ENCODE assay signal across 26 cellular contexts in genomic region chr1:208217774-208218173, GRCh38. TPM values are rescaled to one million over a fixed set of nuclear protein-coding genes. Genes with fewer than 3 reads are reported as not detected.
A peak's percentile ranks its signal among the peaks of the same experiment; 100 is the strongest.
DNase-seq lines count a peak whose midpoint lies in the region; ATAC-seq and TF ChIP-seq lines count a peak whose summit lies in the region.
"Had no signal": no experiment of that assay in that cellular context is flagged by ENCODE, and none has a peak within 500 bp of the region (broad histone marks: within the 10 kb centered on the region; RNA-seq: fewer than 3 reads in every experiment).

No MANE protein-coding gene starts in this region.

- H3K4me3 Mint-ChIP-seq in chondrocyte (ENCODE audit: unreplicated experiment) = no peak overlapping the region
- H3K4me3 Mint-ChIP-seq in activated T-helper 1 cell treated with anti-CD3 and anti-CD28 coated beads, Interleukin-12 subunit alpha, Interleukin-12 subunit beta, Interleukin-2, Interleukin-4 antibody, amounts not matched to agents 30 ng/mL and 10 ng/mL and 1 ng/mL, durations not matched to agents 14 hours and 24 hours and 36 hours = no peak overlapping the region
- H3K4me3 Mint-ChIP-seq: activated naive CD4-positive, alpha-beta T cell treated with anti-CD3 and anti-CD28 coated beads, Interleukin-2, amount 10 ng/mL, durations not matched to agents 7 days and 5 days; activated T-cell treated with anti-CD3 and anti-CD28 coated beads, Interleukin-2, amount 50 U/mL, for 24 hours; CD14-positive monocyte; natural killer cell had no signal

- H3K27me3 ChIP-seq in psoas muscle (ENCODE audit: insufficient read depth in 3 of 3, low read length in 2 of 3) = no peaks in the 10 kb centered on the region
- no peaks in the 10 kb centered on the region for H3K27me3 ChIP-seq in tibial artery
- H3K27me3 ChIP-seq: ovary, suprapubic skin had no signal

- WGBS in psoas muscle, 3 donors = 61 to 67% (median 63%) methylated on average over 10 of the region's 10 CpGs

- H3K36me3 Mint-ChIP-seq in chondrocyte (ENCODE audit: low read depth) = peaks cover 25% of the 10 kb centered on the region
- H3K36me3 Mint-ChIP-seq in activated T-helper 1 cell treated with anti-CD3 and anti-CD28 coated beads, Interleukin-12 subunit alpha, Interleukin-12 subunit beta, Interleukin-2, Interleukin-4 antibody, amounts not matched to agents 30 ng/mL and 10 ng/mL and 1 ng/mL, durations not matched to agents 14 hours and 24 hours and 36 hours (ENCODE audit: low read depth) = no peaks in the 10 kb centered on the region
- H3K36me3 Mint-ChIP-seq: activated naive CD4-positive, alpha-beta T cell treated with anti-CD3 and anti-CD28 coated beads, Interleukin-2, amount 10 ng/mL, durations not matched to agents 7 days and 5 days; natural killer cell had no signal

- no peaks in the 10 kb centered on the region for H3K9me3 Mint-ChIP-seq in chondrocyte (ENCODE audit: low read depth)
- H3K9me3 Mint-ChIP-seq in activated T-helper 1 cell treated with anti-CD3 and anti-CD28 coated beads, Interleukin-12 subunit alpha, Interleukin-12 subunit beta, Interleukin-2, Interleukin-4 antibody, amounts not matched to agents 30 ng/mL and 10 ng/mL and 1 ng/mL, durations not matched to agents 14 hours and 24 hours and 36 hours = no peaks in the 10 kb centered on the region
- H3K9me3 Mint-ChIP-seq: activated naive CD4-positive, alpha-beta T cell treated with anti-CD3 and anti-CD28 coated beads, Interleukin-2, amount 10 ng/mL, durations not matched to agents 7 days and 5 days; activated T-cell treated with anti-CD3 and anti-CD28 coated beads, Interleukin-2, amount 50 U/mL, for 24 hours; CD14-positive monocyte; natural killer cell had no signal

- peaks cover 9 to 35% of the 10 kb centered on the region in 2 donors for H3K36me3 ChIP-seq in psoas muscle (ENCODE audit: insufficient read depth in 1 of 2, low read depth in 1 of 2)
- H3K36me3 ChIP-seq in tibial artery = peaks cover 20 to 32% (median 32%) of the 10 kb centered on the region in 3 donors
- H3K36me3 ChIP-seq: ovary had no signal

- peak overlapping the region; percentile 94 for H3K27ac Mint-ChIP-seq in chondrocyte (ENCODE audit: unreplicated experiment)
- H3K27ac Mint-ChIP-seq in activated T-helper 1 cell treated with anti-CD3 and anti-CD28 coated beads, Interleukin-12 subunit alpha, Interleukin-12 subunit beta, Interleukin-2, Interleukin-4 antibody, amounts not matched to agents 30 ng/mL and 10 ng/mL and 1 ng/mL, durations not matched to agents 14 hours and 24 hours and 36 hours = no peak overlapping the region
- H3K27ac Mint-ChIP-seq: activated naive CD4-positive, alpha-beta T cell treated with anti-CD3 and anti-CD28 coated beads, Interleukin-2, amount 10 ng/mL, durations not matched to agents 7 days and 5 days; activated T-cell treated with anti-CD3 and anti-CD28 coated beads, Interleukin-2, amount 50 U/mL, for 24 hours; CD14-positive monocyte; natural killer cell had no signal

- TF ChIP-seq CTCF in chondrocyte (IDR thresholded peaks at IDR 0.05) (no peak), psoas muscle (IDR thresholded peaks at IDR 0.05) (no peak), tibial artery (IDR thresholded peaks at IDR 0.05) (no peak)

- peaks cover 86% of the 10 kb centered on the region for H3K4me1 Mint-ChIP-seq in chondrocyte (ENCODE audit: low read depth)
- no peaks in the 10 kb centered on the region for H3K4me1 Mint-ChIP-seq in activated T-helper 1 cell treated with anti-CD3 and anti-CD28 coated beads, Interleukin-12 subunit alpha, Interleukin-12 subunit beta, Interleukin-2, Interleukin-4 antibody, amounts not matched to agents 30 ng/mL and 10 ng/mL and 1 ng/mL, durations not matched to agents 14 hours and 24 hours and 36 hours (ENCODE audit: low read depth)
- H3K4me1 Mint-ChIP-seq: activated naive CD4-positive, alpha-beta T cell treated with anti-CD3 and anti-CD28 coated beads, Interleukin-2, amount 10 ng/mL, durations not matched to agents 7 days and 5 days had no signal

- no peak overlapping the region for H3K4me3 ChIP-seq in psoas muscle
- H3K4me3 ChIP-seq in tibial artery = no peak overlapping the region
- H3K4me3 ChIP-seq: ovary, SK-N-MC, skin epidermis, suprapubic skin had no signal

- no peaks in the 10 kb centered on the region for H3K27me3 Mint-ChIP-seq in chondrocyte (ENCODE audit: low read depth)
- H3K27me3 Mint-ChIP-seq in activated T-helper 1 cell treated with anti-CD3 and anti-CD28 coated beads, Interleukin-12 subunit alpha, Interleukin-12 subunit beta, Interleukin-2, Interleukin-4 antibody, amounts not matched to agents 30 ng/mL and 10 ng/mL and 1 ng/mL, durations not matched to agents 14 hours and 24 hours and 36 hours (ENCODE audit: insufficient read depth) = peaks cover 14% of the 10 kb centered on the region

- H3K27ac ChIP-seq in psoas muscle (peak overlapping the region; percentile 79), tibial artery (peak overlapping the region; percentile 79 to 82)
- H3K27ac ChIP-seq: SK-N-MC, suprapubic skin, VCaP had no signal

- DNase-seq in chondrocyte (ENCODE audit: low spot score) (no peak), hepatic stellate cell (ENCODE audit: low spot score) (peak; percentile 62), psoas muscle (no peak), tibial artery (no peak), NCI-H345 treated with DMSO at 0.1 percent for 48 hours (lab: John Stamatoyannopoulos, UW; ENCODE audit: unreplicated experiment) (no peak), NCI-H748 (lab: John Stamatoyannopoulos, UW; ENCODE audit: unreplicated experiment) (no peak)
- DNase-seq in activated T-helper 1 cell treated with anti-CD3 and anti-CD28 coated beads, Interleukin-12 subunit alpha, Interleukin-12 subunit beta, Interleukin-2, Interleukin-4 antibody, amounts not matched to agents 30 ng/mL and 10 ng/mL and 1 ng/mL, durations not matched to agents 14 hours and 24 hours and 36 hours (ENCODE audit: low spot score) = no peak
- DNase-seq: activated CD4-positive, alpha-beta T cell treated with anti-CD3 and anti-CD28 coated beads for 48 hours; activated naive CD4-positive, alpha-beta T cell treated with anti-CD3 and anti-CD28 coated beads, Interleukin-2, amount 10 ng/mL, durations not matched to agents 7 days and 5 days; activated T-cell treated with anti-CD3 and anti-CD28 coated beads, Interleukin-2, amount 50 U/mL, for 24 hours; amniotic stem cell; dermis blood vessel endothelial cell; EL; HCEC 1CT; head of caudate nucleus; natural killer cell; NCI-H1694 treated with DMSO at 0.1 percent for 48 hours; NCI-H526; stimulated activated CD4-positive, alpha-beta T cell treated with anti-CD3 and anti-CD28 coated beads, Interleukin-1b, Interleukin-23, amount 100 ng/mL, for 48 hours had no signal

- no peak for ATAC-seq in psoas muscle
- ATAC-seq: HepG2, natural killer cell had no signal

- intact Hi-C loops in psoas muscle (cut with DNase I) (loop anchor here in 1 of 2 donors (2.0 kb wide), 1 partner anchor 17 kb away; no protein-coding TSS in a partner anchor), tibial artery (cut with DNase I; ENCODE audit: low total_unique reads) (no loop called here)
- intact Hi-C loops in activated T-helper 1 cell treated with anti-CD3 and anti-CD28 coated beads, Interleukin-12 subunit alpha, Interleukin-12 subunit beta, Interleukin-2, Interleukin-4 antibody, amounts not matched to agents 30 ng/mL and 10 ng/mL and 1 ng/mL, durations not matched to agents 14 hours and 24 hours and 36 hours (cut with micrococcal nuclease) = no loop called here

- H3K9me3 ChIP-seq in psoas muscle (no peaks in the 10 kb centered on the region), tibial artery (no peaks in the 10 kb centered on the region)
- H3K9me3 ChIP-seq: ovary, suprapubic skin had no signal

- H3K4me1 ChIP-seq in psoas muscle (peaks cover 65% of the 10 kb centered on the region), tibial artery (peaks cover 0 to 79% (median 51%) of the 10 kb centered on the region in 4 donors)

RNA-seq across cellular contexts. Expression of gene PLXNA2, which starts 26.4 kb away (rescaled TPM):
- total RNA-seq in chondrocyte = 22.0 to 37.9 TPM (median 24.9 TPM) in 3 replicates
- total RNA-seq in psoas muscle = 10 to 100 TPM; 20.8 to 33.6 (median 22.3) TPM
- polyA plus RNA-seq in psoas muscle = 1 to 10 TPM; 4.4 to 4.9 (median 4.7) TPM
- total RNA-seq in activated T-helper 1 cell treated with anti-CD3 and anti-CD28 coated beads, Interleukin-12 subunit alpha, Interleukin-12 subunit beta, Interleukin-2, Interleukin-4 antibody, amounts not matched to agents 30 ng/mL and 10 ng/mL and 1 ng/mL, durations not matched to agents 14 hours and 24 hours and 36 hours = 0.02 and 0.08 TPM in 2 replicates

Comparison
In these comparisons a context has a peak if more than half of its experiments do, and no peak if none do; other contexts are left out.
1. RNA of gene PLXNA2, which starts 26.4 kb away (total RNA-seq): 20.8 to 33.6 TPM in psoas muscle and 22.0 to 37.9 TPM in chondrocyte; 0.02 to 0.08 TPM in activated T-helper 1 cell treated with anti-CD3 and anti-CD28 coated beads, Interleukin-12 subunit alpha, Interleukin-12 subunit beta, Interleukin-2, Interleukin-4 antibody, amounts not matched to agents 30 ng/mL and 10 ng/mL and 1 ng/mL, durations not matched to agents 14 hours and 24 hours and 36 hours; every median in the first group is over 10 times any median in the second.